ENCODE assay signal across 14 cellular contexts in the genomic region with DNA sequence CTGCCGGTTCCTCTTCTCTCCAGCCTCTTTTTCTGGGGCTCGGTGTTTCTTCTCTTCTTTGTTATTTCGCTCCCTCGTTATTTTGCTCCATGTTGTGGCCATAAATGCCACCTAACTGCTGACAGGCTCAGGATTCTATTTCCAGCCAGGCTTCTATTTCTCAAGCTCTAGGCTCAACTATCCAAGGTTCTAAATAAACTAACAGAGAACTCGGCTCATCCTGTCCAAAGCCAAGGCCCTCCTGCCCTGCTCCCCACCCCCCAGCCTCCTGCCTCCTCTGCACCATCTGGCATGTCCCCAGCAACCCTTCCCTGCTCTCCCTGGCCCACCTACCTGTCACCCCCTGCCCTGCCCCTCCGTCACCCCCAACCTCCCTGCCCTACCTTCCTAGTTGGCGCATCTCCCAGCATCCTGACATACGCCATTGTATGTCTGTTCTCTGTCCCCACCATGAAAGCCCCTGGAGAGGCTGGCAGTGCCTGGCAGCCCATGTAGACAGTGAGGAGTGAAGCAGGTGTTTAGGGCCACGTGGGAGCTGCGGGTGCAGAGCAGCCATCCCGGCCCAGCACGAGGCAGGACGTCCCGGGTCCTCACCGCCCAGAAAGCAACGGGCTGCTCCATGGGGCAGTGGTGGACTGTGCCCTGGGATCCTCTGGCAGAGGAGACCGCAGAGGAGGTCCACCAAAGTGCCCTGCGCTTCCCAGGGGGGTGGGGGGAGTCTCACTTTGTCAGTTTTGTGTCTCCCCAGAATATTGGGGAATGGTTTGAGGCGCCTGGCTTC.
DNase-seq lines count a peak whose midpoint lies in the region; ATAC-seq and TF ChIP-seq lines count a peak whose summit lies in the region.
"Had no signal": no experiment of that assay in that cellular context is flagged by ENCODE, and none has a peak within 500 bp of the region (broad histone marks: within the 10 kb centered on the region; RNA-seq: fewer than 3 reads in every experiment).

No MANE protein-coding gene starts in this region.

- H3K27me3 ChIP-seq in BLaER1 treated with 17β-estradiol and CSF1 and Interleukin-3, amounts not matched to agents 10 nM and 100 nM, result no peaks in the 10 kb centered on the region
- H3K27me3 ChIP-seq in Panc1 (ENCODE audit: control insufficient read depth, insufficient read depth, low read length) (peaks cover 6% of the 10 kb centered on the region), upper lobe of left lung (no peaks in the 10 kb centered on the region)

- CTCF ChIA-PET in activated naive CD4-positive, alpha-beta T cell treated with anti-CD3 and anti-CD28 coated beads, Interleukin-2, amount 10 ng/mL, durations not matched to agents 7 days and 5 days (lab: Charles Lee), result no interaction called here
- CTCF ChIA-PET in Panc1 (lab: Charles Lee), result no interaction called here

- no peak for TF ChIP-seq EP300 in upper lobe of left lung (IDR thresholded peaks at IDR 0.05)

- WGBS in upper lobe of left lung, 2 donors, result 79 to 81% methylated on average over 8 to 13 of the region's 19 CpGs

- no peak overlapping the region for H3K4me3 ChIP-seq in BLaER1 treated with 17β-estradiol and CSF1 and Interleukin-3, amounts not matched to agents 10 nM and 100 nM
- H3K4me3 ChIP-seq in Panc1 (ENCODE audit: low read depth in 2 of 2, low read length in 2 of 2) (no peak overlapping the region), upper lobe of left lung (no peak overlapping the region)
- H3K4me3 ChIP-seq: HAP-1, K562 had no signal

- in situ Hi-C loops in Panc1 (cut with HindIII; ENCODE audit: low pct_unique_long_range_greater_than_20kb, low sequenced_read_pairs), result no loop called here

- H3K36me3 ChIP-seq in BLaER1 treated with 17β-estradiol and CSF1 and Interleukin-3, amounts not matched to agents 10 nM and 100 nM, result no peaks in the 10 kb centered on the region
- H3K36me3 ChIP-seq in Panc1 (ENCODE audit: control insufficient read depth, insufficient read depth, low read length), result no peaks in the 10 kb centered on the region
- H3K36me3 ChIP-seq in upper lobe of left lung, result no peaks in the 10 kb centered on the region
- H3K36me3 ChIP-seq: HAP-1 had no signal

- POLR2A ChIA-PET in Panc1 (lab: Charles Lee), result no interaction called here

- DNase-seq in activated naive CD4-positive, alpha-beta T cell treated with anti-CD3 and anti-CD28 coated beads, Interleukin-2, amount 10 ng/mL, durations not matched to agents 7 days and 5 days, result peak; percentile 19
- DNase-seq in activated naive CD4-positive, alpha-beta T cell treated with Interleukin-2 at 50 U/mL for 16 hours, result no peak
- no peak for DNase-seq in Panc1 (ENCODE audit: low read depth, low spot score)
- DNase-seq in sciatic nerve (ENCODE audit: low spot score), result no peak
- no peak for DNase-seq in NCI-H2029 (lab: John Stamatoyannopoulos, UW)
- no peak for DNase-seq in upper lobe of left lung
- DNase-seq: NCI-H1092 treated with DMSO at 0.1 percent for 48 hours, NCI-H146, NCI-H2171 treated with DMSO at 0.1 percent for 48 hours, NCI-H748 treated with DMSO at 0.1 percent for 48 hours, SHP77 treated with DMSO at 0.1 percent for 48 hours had no signal

- peak overlapping the region in 1 of 11 experiments; percentile 1; a peak in 1 of 22 replicates for H3K9ac ChIP-seq in BLaER1 treated with 17β-estradiol and CSF1 and Interleukin-3, amounts not matched to agents 10 nM and 100 nM

- H3K27ac Mint-ChIP-seq in activated naive CD4-positive, alpha-beta T cell treated with anti-CD3 and anti-CD28 coated beads, Interleukin-2, amount 10 ng/mL, durations not matched to agents 7 days and 5 days, result no peak overlapping the region

- no peak overlapping the region for H3K27ac ChIP-seq in BLaER1 treated with 17β-estradiol and CSF1 and Interleukin-3, amounts not matched to agents 10 nM and 100 nM
- H3K27ac ChIP-seq in Panc1 (ENCODE audit: low read length), result no peak overlapping the region
- H3K27ac ChIP-seq in upper lobe of left lung, result no peak overlapping the region

- H3K4me1 ChIP-seq in BLaER1 treated with 17β-estradiol and CSF1 and Interleukin-3, amounts not matched to agents 10 nM and 100 nM, result peaks cover 0 to 25% (median 17%) of the 10 kb centered on the region in 10 experiments; a peak in 14 of 20 replicates
- peaks cover 5% of the 10 kb centered on the region for H3K4me1 ChIP-seq in Panc1 (ENCODE audit: control insufficient read depth, insufficient read depth, low read length)
- H3K4me1 ChIP-seq in upper lobe of left lung, result peaks cover 0 to 6% (median 3%) of the 10 kb centered on the region in 4 donors
- H3K4me1 ChIP-seq: HAP-1 had no signal

- BruUV-seq in Panc1 (replicated peaks; lab: Mats Ljungman, UMichigan), result no TSS peak

- TF ChIP-seq POLR2A in upper lobe of left lung (IDR thresholded peaks at IDR 0.05), result no peak

- TF ChIP-seq CTCF in Panc1 (IDR thresholded peaks at IDR 0.05), result no peak
- TF ChIP-seq CTCF in upper lobe of left lung (IDR thresholded peaks at IDR 0.05), result no peak

- H3K9me3 ChIP-seq in BLaER1 treated with 17β-estradiol and CSF1 and Interleukin-3, amounts not matched to agents 10 nM and 100 nM (replicated peaks in 1 of 11), result no peaks in the 10 kb centered on the region
- H3K9me3 ChIP-seq in Panc1 (ENCODE audit: control insufficient read depth, insufficient read depth, low read depth, low read length), result no peaks in the 10 kb centered on the region
- H3K9me3 ChIP-seq in upper lobe of left lung, result no peaks in the 10 kb centered on the region
- H3K9me3 ChIP-seq: HAP-1 had no signal

- intact Hi-C loops in Panc1 (cut with micrococcal nuclease; ENCODE audit: unreplicated experiment) (loop anchor here (10.0 kb wide), 1 partner anchor 70 kb away; no protein-coding TSS in a partner anchor), sciatic nerve (cut with DNase I) (loop anchor here (5.0 kb wide), 1 partner anchor 73 kb away; no protein-coding TSS in a partner anchor)

- ATAC-seq in Panc1 (peak; percentile 42), sciatic nerve (peak; percentile 7), upper lobe of left lung (ENCODE audit: low FRiP score in 2 of 2) (no peak)

- H3K4me2 ChIP-seq in BLaER1 treated with 17β-estradiol and CSF1 and Interleukin-3, amounts not matched to agents 10 nM and 100 nM, result peak overlapping the region in 7 of 11 experiments; percentile 14 to 53 (median 43); a peak in 10 of 22 replicates

- H3K36me3 Mint-ChIP-seq in activated naive CD4-positive, alpha-beta T cell treated with anti-CD3 and anti-CD28 coated beads, Interleukin-2, amount 10 ng/mL, durations not matched to agents 7 days and 5 days, result no peaks in the 10 kb centered on the region

- no peak overlapping the region for H3K4me3 Mint-ChIP-seq in activated naive CD4-positive, alpha-beta T cell treated with anti-CD3 and anti-CD28 coated beads, Interleukin-2, amount 10 ng/mL, durations not matched to agents 7 days and 5 days

- H3K4me1 Mint-ChIP-seq in activated naive CD4-positive, alpha-beta T cell treated with anti-CD3 and anti-CD28 coated beads, Interleukin-2, amount 10 ng/mL, durations not matched to agents 7 days and 5 days, result no peaks in the 10 kb centered on the region

- H4K20me1 ChIP-seq in BLaER1 treated with 17β-estradiol and CSF1 and Interleukin-3, amounts not matched to agents 10 nM and 100 nM, result no peaks in the 10 kb centered on the region

- no peaks in the 10 kb centered on the region for H3K9me3 Mint-ChIP-seq in activated naive CD4-positive, alpha-beta T cell treated with anti-CD3 and anti-CD28 coated beads, Interleukin-2, amount 10 ng/mL, durations not matched to agents 7 days and 5 days

- peaks cover 28% of the 10 kb centered on the region for H3K27me3 Mint-ChIP-seq in activated naive CD4-positive, alpha-beta T cell treated with anti-CD3 and anti-CD28 coated beads, Interleukin-2, amount 10 ng/mL, durations not matched to agents 7 days and 5 days

Comparison
In these comparisons a context has a peak if more than half of its experiments do, and no peak if none do; other contexts are left out.
1. ATAC-seq: peak in Panc1 (single experiment) and sciatic nerve (single experiment); none in upper lobe of left lung (0 of 2).